35 cellular contexts compared by ENCODE assay signal in genomic region chr2:221897718-221898117, GRCh38.
"Had no signal": no experiment of that assay in that cellular context is flagged by ENCODE, and none has a peak within 500 bp of the region (broad histone marks: within the 10 kb centered on the region; RNA-seq: fewer than 3 reads in every experiment).

No MANE protein-coding gene starts in this region.

- H3K4me3 ChIP-seq: adrenal gland, body of pancreas, cardiac muscle cell had no signal

- ATAC-seq: activated CD8-positive, alpha-beta T cell treated with anti-CD3 and anti-CD28 coated beads for 36 hours; activated naive CD4-positive, alpha-beta T cell treated with anti-CD3 and anti-CD28 coated beads, Interleukin-2, amount 50 U/mL, for 72 hours; activated T-cell treated with anti-CD3 and anti-CD28 coated beads, Interleukin-2, amount 50 U/mL, for 4 hours; activated T-cell treated with anti-CD3 and anti-CD28 coated beads, Interleukin-2, amount 50 U/mL, for 72 hours; activated T-helper 17 cell treated with anti-CD3 and anti-CD28 coated beads, Interleukin-2, amount 50 U/mL, for 72 hours; body of pancreas had no signal

- H3K27ac Mint-ChIP-seq: activated B cell treated with CpG ODN at 0.5 μM for 24 hours; activated CD4-positive, alpha-beta memory T cell treated with anti-CD3 and anti-CD28 coated beads for 36 hours; activated CD4-positive, alpha-beta T cell treated with anti-CD3 and anti-CD28 coated beads, Interleukin-2, amount 10 ng/mL, durations not matched to agents 24 days and 14 days; activated CD8-positive, alpha-beta T cell treated with anti-CD3 and anti-CD28 coated beads for 36 hours; activated naive CD4-positive, alpha-beta T cell treated with anti-CD3 and anti-CD28 coated beads for 36 hours; activated naive CD4-positive, alpha-beta T cell treated with anti-CD3 and anti-CD28 coated beads, Interleukin-2, amount 50 U/mL, for 72 hours; activated naive CD8-positive, alpha-beta T cell treated with anti-CD3 and anti-CD28 coated beads for 36 hours; activated T-cell treated with anti-CD3 and anti-CD28 coated beads, Interleukin-2, amount 50 U/mL, for 72 hours; activated T-helper 1 cell treated with anti-CD3 and anti-CD28 coated beads, Interleukin-12 subunit alpha, Interleukin-12 subunit beta, Interleukin-2, Interleukin-4 antibody, amounts not matched to agents 30 ng/mL and 10 ng/mL and 1 ng/mL, durations not matched to agents 14 hours and 24 hours and 36 hours; activated T-helper 17 cell treated with anti-CD3 and anti-CD28 coated beads, Interleukin-2, amount 50 U/mL, for 72 hours; T-helper 1 cell treated with Interleukin-12 subunit alpha and Interleukin-12 subunit beta and Interleukin-4 antibody, amounts not matched to agents 30 μg/mL and 1 μg/mL, for 36 hours; T-helper 2 cell treated with Interferon-gamma antibody and Interleukin-4, amounts not matched to agents 5 μg/mL and 100 μg/mL, for 36 hours had no signal

- H3K4me1 ChIP-seq: adrenal gland, body of pancreas had no signal

- H3K36me3 Mint-ChIP-seq: activated naive CD8-positive, alpha-beta T cell treated with anti-CD3 and anti-CD28 coated beads for 36 hours had no signal

- H3K36me3 ChIP-seq: adrenal gland, cardiac muscle cell had no signal

- H3K4me1 Mint-ChIP-seq: activated B cell treated with CpG ODN at 0.5 μM for 24 hours; activated CD4-positive, alpha-beta T cell treated with anti-CD3 and anti-CD28 coated beads, Interleukin-2, amount 10 ng/mL, durations not matched to agents 24 days and 14 days; activated naive CD8-positive, alpha-beta T cell treated with anti-CD3 and anti-CD28 coated beads for 36 hours; activated T-helper 17 cell treated with anti-CD3 and anti-CD28 coated beads, Interleukin-2, amount 50 U/mL, for 72 hours; central memory CD8-positive, alpha-beta T cell had no signal

- H3K4me3 Mint-ChIP-seq: activated B cell treated with CpG ODN at 0.5 μM for 24 hours; activated CD4-positive, alpha-beta memory T cell treated with anti-CD3 and anti-CD28 coated beads for 36 hours; activated CD4-positive, alpha-beta T cell treated with anti-CD3 and anti-CD28 coated beads, Interleukin-2, amount 10 ng/mL, durations not matched to agents 24 days and 14 days; activated CD8-positive, alpha-beta T cell treated with anti-CD3 and anti-CD28 coated beads for 36 hours; activated naive CD4-positive, alpha-beta T cell treated with anti-CD3 and anti-CD28 coated beads for 36 hours; activated naive CD8-positive, alpha-beta T cell treated with anti-CD3 and anti-CD28 coated beads for 36 hours; activated T-cell treated with anti-CD3 and anti-CD28 coated beads, Interleukin-2, amount 50 U/mL, for 4 hours; activated T-cell treated with anti-CD3 and anti-CD28 coated beads, Interleukin-2, amount 50 U/mL, for 72 hours; activated T-helper 1 cell treated with anti-CD3 and anti-CD28 coated beads, Interleukin-12 subunit alpha, Interleukin-12 subunit beta, Interleukin-2, Interleukin-4 antibody, amounts not matched to agents 30 ng/mL and 10 ng/mL and 1 ng/mL, durations not matched to agents 14 hours and 24 hours and 36 hours; activated T-helper 17 cell treated with anti-CD3 and anti-CD28 coated beads, Interleukin-2, amount 50 U/mL, for 72 hours; central memory CD8-positive, alpha-beta T cell; T-helper 1 cell treated with Interleukin-12 subunit alpha and Interleukin-12 subunit beta and Interleukin-4 antibody, amounts not matched to agents 30 μg/mL and 1 μg/mL, for 36 hours; T-helper 2 cell treated with Interferon-gamma antibody and Interleukin-4, amounts not matched to agents 5 μg/mL and 100 μg/mL, for 36 hours had no signal

- H3K27ac ChIP-seq: body of pancreas, cardiac muscle cell, VCaP had no signal

- H3K9me3 ChIP-seq: adrenal gland, body of pancreas had no signal

- H3K27me3 ChIP-seq: adrenal gland, body of pancreas, cardiac muscle cell had no signal

- H3K9me3 Mint-ChIP-seq: activated B cell treated with CpG ODN at 0.5 μM for 24 hours; activated CD4-positive, alpha-beta T cell treated with anti-CD3 and anti-CD28 coated beads, Interleukin-2, amount 10 ng/mL, durations not matched to agents 24 days and 14 days; activated naive CD4-positive, alpha-beta T cell treated with anti-CD3 and anti-CD28 coated beads for 36 hours; activated T-helper 17 cell treated with anti-CD3 and anti-CD28 coated beads, Interleukin-2, amount 50 U/mL, for 72 hours; central memory CD8-positive, alpha-beta T cell had no signal

- DNase-seq: activated B cell treated with CpG ODN at 0.5 μM for 24 hours; activated CD4-positive, alpha-beta memory T cell treated with anti-CD3 and anti-CD28 coated beads for 36 hours; activated CD4-positive, alpha-beta T cell treated with anti-CD3 and anti-CD28 coated beads for 4 hours; activated CD4-positive, alpha-beta T cell treated with anti-CD3 and anti-CD28 coated beads, Interleukin-2, amount 10 ng/mL, durations not matched to agents 24 days and 14 days; activated CD4-positive, alpha-beta T cell treated with anti-CD3 and anti-CD28 coated beads, Interleukin-2, amount 50 U/mL, for 1 hour; activated CD4-positive, alpha-beta T cell treated with anti-CD3 and anti-CD28 coated beads, Interleukin-2, amount 50 U/mL, for 4 hours; activated CD4-positive, CD25-positive, alpha-beta regulatory T cell treated with anti-CD3 and anti-CD28 coated beads, Interleukin-2, amount 50 U/mL, for 72 hours; activated CD8-positive, alpha-beta memory T cell treated with anti-CD3 and anti-CD28 coated beads, Interleukin-2, amount 50 U/mL, for 4 hours; activated CD8-positive, alpha-beta T cell treated with anti-CD3 and anti-CD28 coated beads for 36 hours; activated effector memory CD4-positive, alpha-beta T cell treated with anti-CD3 and anti-CD28 coated beads, Interleukin-2, amount 50 U/mL, for 16 hours; activated gamma-delta T cell treated with Interleukin-2 at 50 U/mL for 16 hours; activated naive CD4-positive, alpha-beta T cell; activated naive CD4-positive, alpha-beta T cell treated with anti-CD3 and anti-CD28 coated beads for 36 hours; activated naive CD4-positive, alpha-beta T cell treated with anti-CD3 and anti-CD28 coated beads, Interleukin-2, amount 50 U/mL, for 16 hours; activated naive CD8-positive, alpha-beta T cell treated with anti-CD3 and anti-CD28 coated beads for 36 hours; activated T-cell treated with anti-CD3 and anti-CD28 coated beads for 4 hours; activated T-cell treated with anti-CD3 and anti-CD28 coated beads, Interleukin-2, amount 50 U/mL, for 1 hour; activated T-cell treated with anti-CD3 and anti-CD28 coated beads, Interleukin-2, amount 50 U/mL, for 4 hours; activated T-cell treated with anti-CD3 and anti-CD28 coated beads, Interleukin-2, amount 50 U/mL, for 72 hours; adrenal gland; amniotic stem cell; aorta; body of pancreas; cerebellar nuclear complex; T-helper 1 cell; T-helper 2 cell; T-helper 9 cell had no signal

- H3K27me3 Mint-ChIP-seq: activated B cell treated with CpG ODN at 0.5 μM for 24 hours; activated CD4-positive, alpha-beta memory T cell treated with anti-CD3 and anti-CD28 coated beads for 36 hours; activated CD4-positive, alpha-beta T cell treated with anti-CD3 and anti-CD28 coated beads, Interleukin-2, amount 10 ng/mL, durations not matched to agents 24 days and 14 days; activated CD8-positive, alpha-beta T cell treated with anti-CD3 and anti-CD28 coated beads for 36 hours; activated naive CD8-positive, alpha-beta T cell treated with anti-CD3 and anti-CD28 coated beads for 36 hours; activated T-helper 17 cell treated with anti-CD3 and anti-CD28 coated beads, Interleukin-2, amount 50 U/mL, for 72 hours; central memory CD8-positive, alpha-beta T cell had no signal
